8 cellular contexts compared by ENCODE assay signal in genomic region chr2:223957092-223957851, GRCh38. TPM values are rescaled to one million over a fixed set of nuclear protein-coding genes. Genes with fewer than 3 reads are reported as not detected.
DNase-seq lines count a peak whose midpoint lies in the region; ATAC-seq and TF ChIP-seq lines count a peak whose summit lies in the region.

TSS of gene MRPL44 (plus strand) at chr2:223957463. CDS start at chr2:223957473, 10 bp downstream.

- CTCF ChIA-PET in CD4-positive, alpha-beta memory T cell (lab: Charles Lee; ENCODE audit: partially characterized antibody), result interaction anchor here (0.5 to 2.1 kb wide), 5 partner anchors 12 to 36 kb away, joined by 3 to 24 read pairs (median 4); partner anchors contain the start of gene WDFY1

- peak within 1 kb of the TSS; percentile 91 to 98 (median 96) for H3K4me3 Mint-ChIP-seq in CD4-positive, alpha-beta memory T cell

- intact Hi-C loops in CD4-positive, alpha-beta memory T cell (cut with micrococcal nuclease), result loop anchor here (1.0 to 5.0 kb wide), 4 partner anchors 12 to 628 kb away; partner anchors contain the start of genes AP1S3, CUL3 and WDFY1
- intact Hi-C loops in lower lobe of right lung (cut with DNase I), result no loop called here

- H3K4me3 ChIP-seq in CD4-positive, alpha-beta memory T cell (ENCODE audit: low read length in 2 of 2), result peak within 1 kb of the TSS; percentile 79 to 85
- peak within 1 kb of the TSS; percentile 97 for H3K4me3 ChIP-seq in lower lobe of right lung

- H3K9me3 Mint-ChIP-seq in CD4-positive, alpha-beta memory T cell, result peaks cover 0 to 2% (median 0%) of the 10 kb centered on the region in 8 donors

- peaks cover 43 to 75% (median 54%) of the 10 kb centered on the region in 4 donors for H3K4me1 Mint-ChIP-seq in CD4-positive, alpha-beta memory T cell

- H3K27me3 Mint-ChIP-seq in CD4-positive, alpha-beta memory T cell, result no peaks in the 10 kb centered on the region

- H3K9me3 ChIP-seq in CD4-positive, alpha-beta memory T cell (ENCODE audit: control insufficient read depth in 1 of 2, low read length in 2 of 2), result no peaks in the 10 kb centered on the region
- H3K9me3 ChIP-seq in lower lobe of right lung, result no peaks in the 10 kb centered on the region

- peak within 1 kb of the TSS; percentile 80 for H3K27ac ChIP-seq in CD4-positive, alpha-beta memory T cell (ENCODE audit: low read depth, low read length)
- H3K27ac ChIP-seq in lower lobe of right lung, result peak within 1 kb of the TSS; percentile 84

- H3K36me3 ChIP-seq in CD4-positive, alpha-beta memory T cell (ENCODE audit: insufficient read depth, low read length), result no peaks in the 10 kb centered on the region
- peaks cover 25% of the 10 kb centered on the region for H3K36me3 ChIP-seq in lower lobe of right lung

- no peak for TF ChIP-seq CTCF in lower lobe of right lung (IDR thresholded peaks at IDR 0.05)

- no peaks in the 10 kb centered on the region for H3K27me3 ChIP-seq in CD4-positive, alpha-beta memory T cell (ENCODE audit: insufficient read depth, low read length)
- no peaks in the 10 kb centered on the region for H3K27me3 ChIP-seq in lower lobe of right lung (ENCODE audit: low read depth)

- H3K4me1 ChIP-seq in CD4-positive, alpha-beta memory T cell (ENCODE audit: insufficient read depth, low read length), result peaks cover 53% of the 10 kb centered on the region
- H3K4me1 ChIP-seq in lower lobe of right lung, result peaks cover 54% of the 10 kb centered on the region

- H3K27ac Mint-ChIP-seq in CD4-positive, alpha-beta memory T cell, result peak within 1 kb of the TSS; percentile 93 to 98 (median 96)

- H3K36me3 Mint-ChIP-seq in CD4-positive, alpha-beta memory T cell, result peaks cover 15 to 41% of the 10 kb centered on the region in 2 donors

- POLR2A ChIA-PET in CD4-positive, alpha-beta memory T cell (lab: Charles Lee; ENCODE audit: partially characterized antibody), result interaction anchor here (0.7 to 4.8 kb wide), 7 partner anchors 10 to 118 kb away, joined by 3 to 55 read pairs (median 5); partner anchors contain the start of gene WDFY1

- peak; percentile 86 for ATAC-seq in GM19463 (IDR thresholded peaks at IDR 0.05; ENCODE audit: unreplicated experiment)
- ATAC-seq in lower lobe of right lung, result peak; percentile 100

- peak; percentile 93 to 96 (median 95) for DNase-seq in CD4-positive, alpha-beta memory T cell
- DNase-seq in HPDE6-E6E7 (ENCODE audit: extremely low spot score) (peak; percentile 73), NK-92 (lab: John Stamatoyannopoulos, UW; ENCODE audit: unreplicated experiment) (peak; percentile 54), lower lobe of right lung (peak; percentile 98)
- DNase-seq in activated CD8-positive, alpha-beta memory T cell treated with anti-CD3 and anti-CD28 coated beads for 1 hour (ENCODE audit: extremely low read depth in 1 of 2, low read depth in 1 of 2), result peak; percentile 89 to 98
- peak; percentile 96 for DNase-seq in effector CD4-positive, alpha-beta T cell
- DNase-seq in stimulated activated CD4-positive, alpha-beta T cell treated with anti-CD3 and anti-CD28 coated beads, TNF-alpha, amount 100 ng/mL, for 4 hours (ENCODE audit: low read depth in 3 of 3), result peak; percentile 93 to 97 (median 94)

RNA-seq across cellular contexts. Expression of gene MRPL44, which starts in this region (rescaled TPM):
- 10 to 100 TPM; 20.1 to 22.1 TPM for total RNA-seq in CD4-positive, alpha-beta memory T cell
- polyA plus RNA-seq in CD4-positive, alpha-beta memory T cell, result 10 to 100 TPM; 26.5 to 45.2 TPM
- 20.7 TPM for total RNA-seq in lower lobe of right lung

Comparison
In these comparisons a context has a peak if more than half of its experiments do, and no peak if none do; other contexts are left out.
1. Peak in every context shown above with its lines: DNase-seq, ATAC-seq, H3K4me3 ChIP-seq and H3K27ac ChIP-seq.